11 cellular contexts compared by ENCODE assay signal in the genomic region with DNA sequence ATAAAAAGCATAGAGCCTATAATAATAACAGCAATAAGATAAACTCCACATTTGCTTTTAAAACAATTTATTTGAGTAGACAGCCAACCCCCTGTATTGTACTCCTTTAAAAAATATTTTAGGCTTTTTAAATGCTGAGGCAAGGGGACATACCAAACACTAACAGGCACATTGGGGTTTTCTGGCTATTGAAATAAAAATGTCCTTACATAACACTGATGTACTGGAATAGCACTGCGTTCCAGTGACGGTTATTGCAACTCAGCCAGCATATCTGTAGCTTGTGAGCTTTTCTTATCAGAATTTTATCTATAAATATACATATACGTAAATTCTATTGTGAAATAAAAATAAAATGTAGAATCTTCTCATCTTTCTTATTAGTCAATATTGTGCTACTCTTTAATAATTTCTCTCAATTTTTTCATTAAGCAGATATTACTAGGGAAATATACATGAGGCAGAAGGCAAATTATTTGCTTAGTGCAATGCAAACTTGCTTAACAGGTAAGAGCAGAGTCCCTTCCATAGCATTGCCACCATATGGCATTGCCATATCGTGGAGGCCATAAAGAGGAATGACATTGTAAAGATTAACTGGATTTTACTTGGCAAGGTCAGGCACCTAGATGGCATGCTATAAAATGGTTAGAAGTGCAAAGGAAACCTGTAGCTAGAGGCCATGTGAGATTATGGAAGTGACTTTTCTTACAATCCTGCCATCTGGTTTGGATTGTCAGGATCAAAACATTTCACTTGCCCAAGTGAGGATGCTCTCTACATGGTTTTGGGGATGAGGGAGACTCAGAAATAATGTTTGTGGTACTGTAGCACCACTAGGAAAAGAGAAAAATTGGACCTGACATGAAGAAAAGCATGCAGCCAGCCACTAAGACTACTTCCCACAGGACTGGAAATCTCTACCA.
DNase-seq lines count a peak whose midpoint lies in the region; ATAC-seq and TF ChIP-seq lines count a peak whose summit lies in the region.
"Had no signal": no experiment of that assay in that cellular context is flagged by ENCODE, and none has a peak within 500 bp of the region (broad histone marks: within the 10 kb centered on the region; RNA-seq: fewer than 3 reads in every experiment).

No MANE protein-coding gene starts in this region.

- no peak for ATAC-seq in activated CD8-positive, alpha-beta T cell treated with anti-CD3 and anti-CD28 coated beads for 36 hours
- ATAC-seq in GM18511 (IDR thresholded peaks at IDR 0.05; ENCODE audit: unreplicated experiment) = no peak
- ATAC-seq: Panc1 had no signal

- TF ChIP-seq CTCF in astrocyte of the spinal cord (IDR thresholded peaks at IDR 0.05; ENCODE audit: low read depth, low read length) (no peak), hepatocyte (IDR thresholded peaks at IDR 0.05; ENCODE audit: poor library complexity) (no peak), tibial artery (IDR thresholded peaks at IDR 0.05) (no peak)
- no peak for TF ChIP-seq CTCF in activated CD8-positive, alpha-beta T cell treated with anti-CD3 and anti-CD28 coated beads for 36 hours (IDR thresholded peaks at IDR 0.05)

- WGBS in hepatocyte (ENCODE audit: low lambda C conversion rate, missing lambda C conversion rate) = 49% methylated on average over 4 of the region's 4 CpGs

- DNase-seq in LHCN-M2 (ENCODE audit: low read depth) (peak; percentile 77), astrocyte of the spinal cord (ENCODE audit: low read depth, low spot score) (peak; percentile 94), hepatocyte (ENCODE audit: low spot score) (no peak), tibial artery (no peak), COLO829 (ENCODE audit: low spot score) (no peak)
- DNase-seq in activated CD8-positive, alpha-beta T cell treated with anti-CD3 and anti-CD28 coated beads for 36 hours = no peak
- DNase-seq: NCI-H1930 had no signal

- H3K36me3 ChIP-seq in hepatocyte (replicated peaks; ENCODE audit: insufficient read depth, low read depth) (no peaks in the 10 kb centered on the region), tibial artery (no peaks in the 10 kb centered on the region)
- H3K36me3 ChIP-seq: ovary had no signal

- H3K9me3 ChIP-seq in hepatocyte (ENCODE audit: low read depth) (no peaks in the 10 kb centered on the region), tibial artery (no peaks in the 10 kb centered on the region)
- H3K9me3 ChIP-seq: ovary had no signal

- H3K4me3 Mint-ChIP-seq in activated CD8-positive, alpha-beta T cell treated with anti-CD3 and anti-CD28 coated beads for 36 hours = no peak overlapping the region
- H3K4me3 Mint-ChIP-seq: brain had no signal

- H3K4me2 ChIP-seq in hepatocyte = no peak overlapping the region

- POLR2A ChIA-PET in activated CD8-positive, alpha-beta T cell treated with anti-CD3 and anti-CD28 coated beads for 36 hours (lab: Charles Lee) = interaction anchor here (1.5 kb wide), 1 partner anchor 24 kb away, joined by 5 read pairs; no protein-coding TSS in a partner anchor

- H3K27ac ChIP-seq in hepatocyte = peak overlapping the region; percentile 46
- peak overlapping the region; percentile 19 to 62 for H3K27ac ChIP-seq in tibial artery
- H3K27ac ChIP-seq: ovary had no signal

- H3K4me3 ChIP-seq in astrocyte of the spinal cord (ENCODE audit: low read depth, low read length) = no peak overlapping the region
- no peak overlapping the region for H3K4me3 ChIP-seq in hepatocyte
- no peak overlapping the region for H3K4me3 ChIP-seq in tibial artery
- H3K4me3 ChIP-seq: ovary had no signal

- in situ Hi-C loops in astrocyte of the spinal cord (cut with HindIII; ENCODE audit: low sequenced_read_pairs) = loop anchor here (25.0 kb wide), 1 partner anchor 292 kb away; the partner anchor contains the start of gene MTAP

- no peaks in the 10 kb centered on the region for H4K20me1 ChIP-seq in hepatocyte (ENCODE audit: insufficient read depth, poor library complexity, severe bottlenecking)

- no peak overlapping the region for H2AFZ ChIP-seq in hepatocyte

- no peaks in the 10 kb centered on the region for H3K79me2 ChIP-seq in hepatocyte

- no peak overlapping the region for H3K27ac Mint-ChIP-seq in activated CD8-positive, alpha-beta T cell treated with anti-CD3 and anti-CD28 coated beads for 36 hours

- peaks cover 16% of the 10 kb centered on the region for H3K4me1 Mint-ChIP-seq in activated CD8-positive, alpha-beta T cell treated with anti-CD3 and anti-CD28 coated beads for 36 hours (ENCODE audit: low read depth)
- H3K4me1 Mint-ChIP-seq: brain had no signal

- H3K27me3 ChIP-seq in hepatocyte (no peaks in the 10 kb centered on the region), tibial artery (no peaks in the 10 kb centered on the region)
- H3K27me3 ChIP-seq: ovary had no signal

- peaks cover 3% of the 10 kb centered on the region for H3K27me3 Mint-ChIP-seq in activated CD8-positive, alpha-beta T cell treated with anti-CD3 and anti-CD28 coated beads for 36 hours

- H3K36me3 Mint-ChIP-seq in activated CD8-positive, alpha-beta T cell treated with anti-CD3 and anti-CD28 coated beads for 36 hours (ENCODE audit: low read depth) = no peaks in the 10 kb centered on the region
- H3K36me3 Mint-ChIP-seq: brain had no signal

- H3K9me2 ChIP-seq in hepatocyte (replicated peaks; ENCODE audit: insufficient read depth) = no peaks in the 10 kb centered on the region

- peaks cover 7% of the 10 kb centered on the region for H3K4me1 ChIP-seq in hepatocyte (ENCODE audit: insufficient read depth)
- H3K4me1 ChIP-seq in tibial artery = peaks cover 0 to 20% (median 8%) of the 10 kb centered on the region in 4 donors

- H3K9me3 Mint-ChIP-seq in activated CD8-positive, alpha-beta T cell treated with anti-CD3 and anti-CD28 coated beads for 36 hours = no peaks in the 10 kb centered on the region
- H3K9me3 Mint-ChIP-seq: brain had no signal

- CTCF ChIA-PET in activated CD8-positive, alpha-beta T cell treated with anti-CD3 and anti-CD28 coated beads for 36 hours (lab: Charles Lee) = interaction anchor here (2.1 to 3.3 kb wide), 2 partner anchors 15 to 24 kb away, joined by 6 to 25 read pairs; no protein-coding TSS in a partner anchor

- intact Hi-C loops in tibial artery (cut with DNase I; ENCODE audit: low total_unique reads) = no loop called here
- intact Hi-C loops in activated CD8-positive, alpha-beta T cell treated with anti-CD3 and anti-CD28 coated beads for 36 hours (cut with micrococcal nuclease) = loop anchor here (5.0 kb wide), 1 partner anchor 52 kb away; no protein-coding TSS in a partner anchor

Comparison
In these comparisons a context has a peak if more than half of its experiments do, and no peak if none do; other contexts are left out.
1. DNase-seq: peak in LHCN-M2 (single experiment) and astrocyte of the spinal cord (single experiment); none in hepatocyte (single experiment), tibial artery (0 of 2), activated CD8-positive, alpha-beta T cell treated with anti-CD3 and anti-CD28 coated beads for 36 hours (single experiment) and COLO829 (single experiment).